16 cellular contexts compared by ENCODE assay signal in the genomic region with DNA sequence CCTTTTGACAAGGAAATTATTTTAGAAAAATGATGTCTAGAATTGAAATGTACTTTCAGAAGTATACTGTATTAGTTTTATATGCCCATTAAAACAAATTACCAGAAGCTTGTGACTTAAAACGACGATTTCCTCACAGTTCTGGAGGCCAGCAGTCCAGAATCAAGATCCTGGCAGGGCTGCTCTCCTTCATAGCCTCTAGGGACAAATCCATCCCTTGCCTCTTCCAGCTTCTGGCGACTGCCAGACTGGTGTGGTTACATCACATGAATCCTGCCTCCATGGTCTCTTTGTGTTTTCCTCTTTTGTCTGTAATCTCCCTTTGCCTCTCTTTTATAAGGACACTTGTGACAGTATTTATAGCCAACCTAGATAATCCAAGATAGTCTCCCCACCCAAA.
DNase-seq lines count a peak whose midpoint lies in the region; ATAC-seq and TF ChIP-seq lines count a peak whose summit lies in the region.
"Had no signal": no experiment of that assay in that cellular context is flagged by ENCODE, and none has a peak within 500 bp of the region (broad histone marks: within the 10 kb centered on the region; RNA-seq: fewer than 3 reads in every experiment).

No MANE protein-coding gene starts in this region.

- H3K27me3 ChIP-seq in heart left ventricle: no peaks in the 10 kb centered on the region
- H3K27me3 ChIP-seq: BLaER1 treated with 17β-estradiol and CSF1 and Interleukin-3, amounts not matched to agents 10 nM and 100 nM had no signal

- H3K27ac ChIP-seq in heart left ventricle: no peak overlapping the region
- H3K27ac ChIP-seq: 22Rv1; A549; BLaER1 treated with 17β-estradiol and CSF1 and Interleukin-3, amounts not matched to agents 10 nM and 100 nM had no signal

- H3K36me3 ChIP-seq in heart left ventricle: no peaks in the 10 kb centered on the region
- H3K36me3 ChIP-seq: BLaER1 treated with 17β-estradiol and CSF1 and Interleukin-3, amounts not matched to agents 10 nM and 100 nM had no signal

- H3K4me1 ChIP-seq in heart left ventricle: no peaks in the 10 kb centered on the region
- H3K4me1 ChIP-seq: A549 had no signal

- no peak overlapping the region for H3K4me3 ChIP-seq in heart left ventricle
- no peak overlapping the region for H3K4me3 ChIP-seq in AG10803 (ENCODE audit: low read length)
- no peak overlapping the region for H3K4me3 ChIP-seq in lower leg skin (ENCODE audit: low read depth, poor library complexity, severe bottlenecking)
- H3K4me3 ChIP-seq: A549; BLaER1 treated with 17β-estradiol and CSF1 and Interleukin-3, amounts not matched to agents 10 nM and 100 nM had no signal

- DNase-seq in Right ventricle myocardium inferior (ENCODE audit: missing footprints) (no peak), heart left ventricle (no peak), AG10803 (ENCODE audit: low read depth) (peak; percentile 23), fibroblast of gingiva (ENCODE audit: low read depth) (peak; percentile 31), lower leg skin (ENCODE audit: low spot score in 2 of 2) (peak; percentile 18 to 81), immature natural killer cell (no peak), NCI-H187 treated with DMSO at 0.1 percent for 48 hours (lab: John Stamatoyannopoulos, UW) (no peak)
- DNase-seq: Calu3; CD8-positive, alpha-beta T cell; H9; IMR-90 had no signal

- intact Hi-C loops in Right ventricle myocardium inferior (cut with DNase I) (no loop called here), heart left ventricle (cut with DNase I) (loop anchor here in 1 of 10 donors (10.0 kb wide), 1 partner anchor 166 kb away; no protein-coding TSS in a partner anchor), lower leg skin (cut with DNase I; ENCODE audit: low total_unique reads) (no loop called here)

- H3K9me3 Mint-ChIP-seq in immature natural killer cell: peaks cover 2 to 20% (median 9%) of the 10 kb centered on the region in 6 donors

- H3K27me3 Mint-ChIP-seq in immature natural killer cell (ENCODE audit: low read depth in 3 of 3): peaks cover 0 to 4% (median 0%) of the 10 kb centered on the region in 3 donors
- H3K27me3 Mint-ChIP-seq: B cell had no signal

- no peak overlapping the region for H3K4me3 Mint-ChIP-seq in immature natural killer cell
- H3K4me3 Mint-ChIP-seq: B cell; CD8-positive, alpha-beta T cell; H9 had no signal

- TF ChIP-seq POLR2A in heart left ventricle (IDR thresholded peaks at IDR 0.05) (no peak), lower leg skin (IDR thresholded peaks at IDR 0.05) (no peak)

- peaks cover 0 to 17% (median 7%) of the 10 kb centered on the region in 12 donors for H3K9me3 ChIP-seq in heart left ventricle
- H3K9me3 ChIP-seq: A549 had no signal

- 59 to 63% (median 60%) methylated on average over 3 of the region's 3 CpGs for WGBS in heart left ventricle, 4 donors
- 42 to 47% methylated on average over 3 of the region's 3 CpGs for WGBS in lower leg skin, 2 donors

- H3K4me1 Mint-ChIP-seq in immature natural killer cell: no peaks in the 10 kb centered on the region
- H3K4me1 Mint-ChIP-seq: B cell had no signal

- peak; percentile 57 for ATAC-seq in Right ventricle myocardium inferior
- ATAC-seq in heart left ventricle: no peak
- no peak for ATAC-seq in esophagus mucosa
- ATAC-seq: A549; CD8-positive, alpha-beta T cell had no signal

- H3K27ac Mint-ChIP-seq in immature natural killer cell: no peak overlapping the region
- H3K27ac Mint-ChIP-seq: B cell; CD8-positive, alpha-beta T cell had no signal

- no peak for TF ChIP-seq CTCF in heart left ventricle (IDR thresholded peaks at IDR 0.05)
- TF ChIP-seq CTCF in AG10803 (conservative IDR thresholded peaks at IDR 0.05; ENCODE audit: low read length): no peak
- no peak for TF ChIP-seq CTCF in lower leg skin (IDR thresholded peaks at IDR 0.05)

- H3K36me3 Mint-ChIP-seq in immature natural killer cell: no peaks in the 10 kb centered on the region
- H3K36me3 Mint-ChIP-seq: CD8-positive, alpha-beta T cell had no signal

Comparison
In these comparisons a context has a peak if more than half of its experiments do, and no peak if none do; other contexts are left out.
1. DNase-seq: peak in AG10803 (single experiment), fibroblast of gingiva (single experiment) and lower leg skin (2 of 2); none in Right ventricle myocardium inferior (single experiment), heart left ventricle (0 of 5), immature natural killer cell (0 of 3) and NCI-H187 treated with DMSO at 0.1 percent for 48 hours (single experiment).